In genomic region chr11:12853652-12854296, GRCh38 we compare ENCODE assay signal across 13 cellular contexts.
DNase-seq lines count a peak whose midpoint lies in the region; ATAC-seq, FAIRE-seq and TF ChIP-seq lines count a peak whose summit lies in the region.
"Had no signal": no experiment of that assay in that cellular context is flagged by ENCODE, and none has a peak within 500 bp of the region (broad histone marks: within the 10 kb centered on the region; RNA-seq: fewer than 3 reads in every experiment).

No MANE protein-coding gene starts in this region.

- H3K27me3 ChIP-seq in ACC112 (ENCODE audit: insufficient read depth, low read length): no peaks in the 10 kb centered on the region
- H3K27me3 ChIP-seq in astrocyte (ENCODE audit: insufficient read depth, low read length): no peaks in the 10 kb centered on the region
- no peaks in the 10 kb centered on the region for H3K27me3 ChIP-seq in left ventricle myocardium inferior (ENCODE audit: low read depth)
- H3K27me3 ChIP-seq: dorsolateral prefrontal cortex had no signal

- H3K27ac ChIP-seq in ACC112 (ENCODE audit: low read depth, low read length) (peak overlapping the region; percentile 46), astrocyte (ENCODE audit: low read depth, low read length) (no peak overlapping the region), left ventricle myocardium inferior (replicated peaks) (peak overlapping the region; percentile 61)
- H3K27ac ChIP-seq: dorsolateral prefrontal cortex had no signal

- TF ChIP-seq CTCF in astrocyte (IDR thresholded peaks at IDR 0.05; ENCODE audit: insufficient read depth, low read depth, low read length) (no peak), left ventricle myocardium inferior (IDR thresholded peaks at IDR 0.05; ENCODE audit: borderline replicate concordance) (no peak), osteocyte (IDR thresholded peaks at IDR 0.05) (no peak)

- H3K4me1 Mint-ChIP-seq in astrocyte (ENCODE audit: low read depth, unreplicated experiment) (peaks cover 22% of the 10 kb centered on the region), osteocyte (ENCODE audit: unreplicated experiment) (peaks cover 24% of the 10 kb centered on the region)
- H3K4me1 Mint-ChIP-seq in stimulated activated memory B cell treated with anti-CD40 and anti-IgM and Interleukin-4, amounts not matched to agents 10 μg/mL and 1 μg/mL and 100 μg/mL, for 72 hours: no peaks in the 10 kb centered on the region

- H3K9me3 ChIP-seq in astrocyte (ENCODE audit: insufficient read depth, low read depth, low read length): no peaks in the 10 kb centered on the region
- H3K9me3 ChIP-seq in left ventricle myocardium inferior (replicated peaks): no peaks in the 10 kb centered on the region
- H3K9me3 ChIP-seq: SK-N-SH had no signal

- no peak overlapping the region for H3K4me3 ChIP-seq in ACC112 (ENCODE audit: low read depth, low read length)
- H3K4me3 ChIP-seq in astrocyte (ENCODE audit: insufficient read depth, low read depth, low read length): no peak overlapping the region
- no peak overlapping the region for H3K4me3 ChIP-seq in left ventricle myocardium inferior
- H3K4me3 ChIP-seq: dorsolateral prefrontal cortex had no signal

- H3K36me3 ChIP-seq in ACC112 (ENCODE audit: insufficient read depth, low read length) (peaks cover 9% of the 10 kb centered on the region), astrocyte (ENCODE audit: insufficient read depth, low read length) (no peaks in the 10 kb centered on the region), left ventricle myocardium inferior (no peaks in the 10 kb centered on the region)

- intact Hi-C loops in left ventricle myocardium inferior (cut with micrococcal nuclease): no loop called here

- H3K79me2 ChIP-seq in ACC112 (ENCODE audit: control insufficient read depth, insufficient read depth, low read length, unreplicated experiment) (peaks cover 76% of the 10 kb centered on the region), astrocyte (ENCODE audit: insufficient read depth, low read length) (peaks cover 86% of the 10 kb centered on the region)

- H3K9me3 Mint-ChIP-seq in astrocyte (ENCODE audit: unreplicated experiment) (peaks cover 2% of the 10 kb centered on the region), osteocyte (ENCODE audit: unreplicated experiment) (no peaks in the 10 kb centered on the region)
- H3K9me3 Mint-ChIP-seq in stimulated activated memory B cell treated with anti-CD40 and anti-IgM and Interleukin-4, amounts not matched to agents 10 μg/mL and 1 μg/mL and 100 μg/mL, for 72 hours: no peaks in the 10 kb centered on the region
- H3K9me3 Mint-ChIP-seq: naive thymus-derived CD4-positive, alpha-beta T cell had no signal

- FAIRE-seq in astrocyte (lab: Jason Lieb, UNC): no peak

- no peak overlapping the region for H3K4me2 ChIP-seq in astrocyte (ENCODE audit: low read length)
- H3K4me2 ChIP-seq: SK-N-SH had no signal

- ATAC-seq in GM21528 (IDR thresholded peaks at IDR 0.05; ENCODE audit: low FRiP score, unreplicated experiment): no peak
- no peak for ATAC-seq in stimulated activated memory B cell treated with anti-CD40 and anti-IgM and Interleukin-4, amounts not matched to agents 10 μg/mL and 1 μg/mL and 100 μg/mL, for 72 hours
- ATAC-seq: naive thymus-derived CD4-positive, alpha-beta T cell; stimulated activated naive CD8-positive, alpha-beta T cell treated with anti-CD3 and anti-CD28 coated beads, Interleukin-15, Interleukin-2, amounts not matched to agents 100 U/mL and 50 U/mL, for 24 hours had no signal

- H3K4me1 ChIP-seq in ACC112 (ENCODE audit: control insufficient read depth, insufficient read depth, low read length, unreplicated experiment) (peaks cover 26% of the 10 kb centered on the region), astrocyte (ENCODE audit: insufficient read depth, low read length) (peaks cover 5% of the 10 kb centered on the region), left ventricle myocardium inferior (peaks cover 34% of the 10 kb centered on the region)

- H3K27me3 Mint-ChIP-seq in astrocyte (ENCODE audit: low read depth, unreplicated experiment) (no peaks in the 10 kb centered on the region), osteocyte (ENCODE audit: unreplicated experiment) (no peaks in the 10 kb centered on the region)
- H3K27me3 Mint-ChIP-seq in stimulated activated memory B cell treated with anti-CD40 and anti-IgM and Interleukin-4, amounts not matched to agents 10 μg/mL and 1 μg/mL and 100 μg/mL, for 72 hours: peaks cover 8% of the 10 kb centered on the region

- H4K20me1 ChIP-seq in astrocyte (ENCODE audit: insufficient read depth, low read length): peaks cover 85% of the 10 kb centered on the region

- H2AFZ ChIP-seq in ACC112 (ENCODE audit: low read length, unreplicated experiment) (no peak overlapping the region), astrocyte (ENCODE audit: low read depth, low read length) (no peak overlapping the region)

- no peak for DNase-seq in astrocyte (ENCODE audit: low read depth)
- no peak for DNase-seq in left ventricle myocardium inferior
- DNase-seq in osteocyte (ENCODE audit: extremely low spot score, unreplicated experiment): no peak
- no peak for DNase-seq in activated CD4-positive, alpha-beta T cell treated with anti-CD3 and anti-CD28 coated beads, Interleukin-2, amount 50 U/mL, for 48 hours
- no peak for DNase-seq in stimulated activated CD4-positive, alpha-beta T cell treated with anti-CD3 and anti-CD28 coated beads, Interleukin-4, amount 100 ng/mL, for 1 hour
- DNase-seq: dorsolateral prefrontal cortex; naive thymus-derived CD4-positive, alpha-beta T cell; NCI-H1436; SK-N-SH; stimulated activated naive CD8-positive, alpha-beta T cell treated with anti-CD3 and anti-CD28 coated beads, Interleukin-15, Interleukin-2, amounts not matched to agents 100 U/mL and 50 U/mL, for 24 hours had no signal

- H3K9ac ChIP-seq in astrocyte (ENCODE audit: low read length): no peak overlapping the region
- H3K9ac ChIP-seq: SK-N-SH had no signal

- H3K4me3 Mint-ChIP-seq in astrocyte (ENCODE audit: unreplicated experiment) (no peak overlapping the region), osteocyte (ENCODE audit: unreplicated experiment) (no peak overlapping the region)
- no peak overlapping the region for H3K4me3 Mint-ChIP-seq in stimulated activated memory B cell treated with anti-CD40 and anti-IgM and Interleukin-4, amounts not matched to agents 10 μg/mL and 1 μg/mL and 100 μg/mL, for 72 hours
- H3K4me3 Mint-ChIP-seq: naive thymus-derived CD4-positive, alpha-beta T cell had no signal

- H3K27ac Mint-ChIP-seq in astrocyte (ENCODE audit: unreplicated experiment) (peak overlapping the region; percentile 4), osteocyte (ENCODE audit: unreplicated experiment) (peak overlapping the region; percentile 53)
- no peak overlapping the region for H3K27ac Mint-ChIP-seq in stimulated activated memory B cell treated with anti-CD40 and anti-IgM and Interleukin-4, amounts not matched to agents 10 μg/mL and 1 μg/mL and 100 μg/mL, for 72 hours
- H3K27ac Mint-ChIP-seq: naive thymus-derived CD4-positive, alpha-beta T cell had no signal

- H3K36me3 Mint-ChIP-seq in astrocyte (ENCODE audit: low read depth, unreplicated experiment) (peaks cover 21% of the 10 kb centered on the region), osteocyte (ENCODE audit: unreplicated experiment) (peaks cover 2% of the 10 kb centered on the region)
- no peaks in the 10 kb centered on the region for H3K36me3 Mint-ChIP-seq in stimulated activated memory B cell treated with anti-CD40 and anti-IgM and Interleukin-4, amounts not matched to agents 10 μg/mL and 1 μg/mL and 100 μg/mL, for 72 hours
- H3K36me3 Mint-ChIP-seq: naive thymus-derived CD4-positive, alpha-beta T cell had no signal
